ENCODE assay signal across 18 cellular contexts in the genomic region with DNA sequence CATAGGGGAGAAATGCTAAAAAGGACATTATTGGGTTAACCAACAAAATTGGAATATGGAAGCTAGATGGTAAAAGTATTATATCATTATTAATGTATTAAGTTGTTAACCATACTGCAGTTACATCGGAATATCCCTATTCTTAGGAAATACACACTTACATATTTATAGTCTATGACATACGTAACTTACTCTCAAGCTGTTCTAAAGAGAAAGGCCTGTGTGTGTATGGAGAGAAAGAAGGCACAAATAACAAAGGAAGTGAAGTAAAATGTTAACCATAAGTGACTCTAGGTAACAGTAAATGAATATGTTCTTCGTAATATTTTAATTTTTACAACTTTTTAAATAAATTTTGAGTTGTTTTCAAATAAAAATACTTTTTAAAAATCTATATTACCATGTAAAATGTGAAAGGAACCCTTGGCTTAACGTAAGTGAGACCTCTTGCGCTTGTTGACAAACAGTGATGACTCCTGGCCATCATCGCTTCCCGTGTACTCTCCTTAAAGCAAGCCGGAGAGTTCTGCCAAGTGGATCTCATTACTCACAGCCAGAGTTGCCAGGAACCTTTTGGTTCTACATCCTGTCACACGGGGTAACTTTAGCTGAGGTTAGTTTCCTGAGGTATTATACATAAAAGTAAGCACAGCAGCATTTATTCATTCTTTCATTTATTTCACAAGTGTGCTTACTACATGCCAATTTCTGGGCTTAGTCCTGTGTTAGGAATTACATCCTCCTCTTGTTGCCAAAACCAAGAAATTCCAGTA.
DNase-seq lines count a peak whose midpoint lies in the region; ATAC-seq and TF ChIP-seq lines count a peak whose summit lies in the region.
"Had no signal": no experiment of that assay in that cellular context is flagged by ENCODE, and none has a peak within 500 bp of the region (broad histone marks: within the 10 kb centered on the region; RNA-seq: fewer than 3 reads in every experiment).

No MANE protein-coding gene starts in this region.

- H3K36me3 ChIP-seq in BJ (ENCODE audit: control insufficient read depth, insufficient read depth, low read length): no peaks in the 10 kb centered on the region
- H3K36me3 ChIP-seq in RWPE2 (ENCODE audit: low read depth): no peaks in the 10 kb centered on the region
- H3K36me3 ChIP-seq in prostate gland: no peaks in the 10 kb centered on the region

- peaks cover 6% of the 10 kb centered on the region for H3K27me3 Mint-ChIP-seq in activated CD8-positive, alpha-beta T cell treated with anti-CD3 and anti-CD28 coated beads, Interleukin-2, amount 10 ng/mL, durations not matched to agents 7 days and 5 days (ENCODE audit: low read depth)
- H3K27me3 Mint-ChIP-seq: B cell had no signal

- H3K9me3 Mint-ChIP-seq in activated CD8-positive, alpha-beta T cell treated with anti-CD3 and anti-CD28 coated beads, Interleukin-2, amount 10 ng/mL, durations not matched to agents 7 days and 5 days (ENCODE audit: insufficient read depth): no peaks in the 10 kb centered on the region
- H3K9me3 Mint-ChIP-seq: activated T-helper 2 cell treated with anti-CD3 and anti-CD28 coated beads, Interferon-gamma antibody, Interleukin-2, Interleukin-4, amounts not matched to agents 10 μg/mL and 5 μg/mL and 100 μg/mL, durations not matched to agents 14 hours and 24 hours and 36 hours; brain; stimulated activated effector memory CD8-positive, alpha-beta T cell treated with anti-CD3 and anti-CD28 coated beads, Interleukin-12 subunit alpha, Interleukin-12 subunit beta, amount 100 ng/mL, for 72 hours; T-helper 2 cell treated with Interferon-gamma antibody and Interleukin-4, amounts not matched to agents 5 μg/mL and 100 μg/mL, for 36 hours had no signal

- DNase-seq in BJ (ENCODE audit: low read depth) (peak; percentile 5), RWPE2 (ENCODE audit: low spot score) (no peak), fibroblast of peridontal ligament (ENCODE audit: extremely low read depth) (peak; percentile 8), prostate gland (ENCODE audit: low spot score) (peak; percentile 26), RPMI8226 (no peak), NCI-H1694 treated with DMSO at 0.1 percent for 48 hours (lab: John Stamatoyannopoulos, UW) (no peak)
- DNase-seq in activated CD8-positive, alpha-beta T cell treated with anti-CD3 and anti-CD28 coated beads, Interleukin-2, amount 10 ng/mL, durations not matched to agents 7 days and 5 days: no peak
- DNase-seq: activated CD4-positive, alpha-beta T cell treated with anti-CD3 and anti-CD28 coated beads, Interleukin-2, amount 50 U/mL, for 4 hours; NCI-H1092; NCI-H526 treated with DMSO at 0.1 percent for 48 hours; stimulated activated CD4-positive, alpha-beta T cell treated with anti-CD3 and anti-CD28 coated beads, Interleukin-2, amount 100 ng/mL, for 48 hours had no signal

- H3K27ac Mint-ChIP-seq in activated CD8-positive, alpha-beta T cell treated with anti-CD3 and anti-CD28 coated beads, Interleukin-2, amount 10 ng/mL, durations not matched to agents 7 days and 5 days: no peak overlapping the region
- H3K27ac Mint-ChIP-seq: activated T-helper 2 cell treated with anti-CD3 and anti-CD28 coated beads, Interferon-gamma antibody, Interleukin-2, Interleukin-4, amounts not matched to agents 10 μg/mL and 5 μg/mL and 100 μg/mL, durations not matched to agents 14 hours and 24 hours and 36 hours; B cell; brain; stimulated activated effector memory CD8-positive, alpha-beta T cell treated with anti-CD3 and anti-CD28 coated beads, Interleukin-12 subunit alpha, Interleukin-12 subunit beta, amount 100 ng/mL, for 72 hours; T-helper 2 cell treated with Interferon-gamma antibody and Interleukin-4, amounts not matched to agents 5 μg/mL and 100 μg/mL, for 36 hours had no signal

- H3K9me3 ChIP-seq in RWPE2 (ENCODE audit: severe bottlenecking) (no peaks in the 10 kb centered on the region), prostate gland (no peaks in the 10 kb centered on the region)

- no peak for TF ChIP-seq POLR2A in prostate gland (IDR thresholded peaks at IDR 0.05)

- H3K4me1 ChIP-seq in RWPE2 (ENCODE audit: insufficient read depth, poor library complexity, severe bottlenecking): no peaks in the 10 kb centered on the region
- H3K4me1 ChIP-seq in prostate gland (replicated peaks): no peaks in the 10 kb centered on the region
- H3K4me1 ChIP-seq: parathyroid adenoma had no signal

- H3K4me3 ChIP-seq in BJ (ENCODE audit: low read depth, low read length) (no peak overlapping the region), RWPE2 (ENCODE audit: severe bottlenecking) (no peak overlapping the region), prostate gland (no peak overlapping the region)

- POLR2A ChIA-PET in BJ (lab: Charles Lee): no interaction called here
- POLR2A ChIA-PET in activated CD8-positive, alpha-beta T cell treated with anti-CD3 and anti-CD28 coated beads, Interleukin-2, amount 10 ng/mL, durations not matched to agents 7 days and 5 days (lab: Charles Lee): no interaction called here

- intact Hi-C loops in prostate gland (cut with DNase I): no loop called here

- TF ChIP-seq CTCF in BJ (IDR thresholded peaks at IDR 0.05; ENCODE audit: insufficient read depth, low read depth, low read length): no peak
- no peak for TF ChIP-seq CTCF in RWPE2 (IDR thresholded peaks at IDR 0.05; ENCODE audit: poor library complexity, severe bottlenecking)
- TF ChIP-seq CTCF in prostate gland (IDR thresholded peaks at IDR 0.05): no peak

- no peak overlapping the region for H3K27ac ChIP-seq in RWPE2 (ENCODE audit: poor library complexity, severe bottlenecking)
- no peak overlapping the region for H3K27ac ChIP-seq in prostate gland
- H3K27ac ChIP-seq: parathyroid adenoma had no signal

- WGBS in prostate gland: 60% methylated on average over 9 of the region's 9 CpGs

- no peak overlapping the region for H3K4me3 Mint-ChIP-seq in activated CD8-positive, alpha-beta T cell treated with anti-CD3 and anti-CD28 coated beads, Interleukin-2, amount 10 ng/mL, durations not matched to agents 7 days and 5 days
- H3K4me3 Mint-ChIP-seq: B cell; brain; stimulated activated effector memory CD8-positive, alpha-beta T cell treated with anti-CD3 and anti-CD28 coated beads, Interleukin-12 subunit alpha, Interleukin-12 subunit beta, amount 100 ng/mL, for 72 hours; T-helper 2 cell treated with Interferon-gamma antibody and Interleukin-4, amounts not matched to agents 5 μg/mL and 100 μg/mL, for 36 hours had no signal

- CTCF ChIA-PET in BJ (lab: Yijun Ruan, JAX): no interaction called here
- CTCF ChIA-PET in activated CD8-positive, alpha-beta T cell treated with anti-CD3 and anti-CD28 coated beads, Interleukin-2, amount 10 ng/mL, durations not matched to agents 7 days and 5 days (lab: Charles Lee): no interaction called here

- H3K36me3 Mint-ChIP-seq in activated CD8-positive, alpha-beta T cell treated with anti-CD3 and anti-CD28 coated beads, Interleukin-2, amount 10 ng/mL, durations not matched to agents 7 days and 5 days (ENCODE audit: low read depth): no peaks in the 10 kb centered on the region
- H3K36me3 Mint-ChIP-seq: brain; stimulated activated effector memory CD8-positive, alpha-beta T cell treated with anti-CD3 and anti-CD28 coated beads, Interleukin-12 subunit alpha, Interleukin-12 subunit beta, amount 100 ng/mL, for 72 hours had no signal

- H3K27me3 ChIP-seq in BJ (ENCODE audit: control insufficient read depth, insufficient read depth, low read length) (no peaks in the 10 kb centered on the region), RWPE2 (ENCODE audit: insufficient read depth, poor library complexity, severe bottlenecking) (no peaks in the 10 kb centered on the region), prostate gland (replicated peaks; ENCODE audit: insufficient read depth) (no peaks in the 10 kb centered on the region)

- ATAC-seq in RWPE2 (ENCODE audit: low read depth) (peak; percentile 90), HG02571 (IDR thresholded peaks at IDR 0.05; ENCODE audit: unreplicated experiment) (no peak)
- ATAC-seq in activated CD8-positive, alpha-beta T cell treated with anti-CD3 and anti-CD28 coated beads, Interleukin-2, amount 10 ng/mL, durations not matched to agents 7 days and 5 days: no peak

- no peaks in the 10 kb centered on the region for H3K4me1 Mint-ChIP-seq in activated CD8-positive, alpha-beta T cell treated with anti-CD3 and anti-CD28 coated beads, Interleukin-2, amount 10 ng/mL, durations not matched to agents 7 days and 5 days (ENCODE audit: low read depth)
- H3K4me1 Mint-ChIP-seq: B cell; stimulated activated effector memory CD8-positive, alpha-beta T cell treated with anti-CD3 and anti-CD28 coated beads, Interleukin-12 subunit alpha, Interleukin-12 subunit beta, amount 100 ng/mL, for 72 hours had no signal

Comparison
In these comparisons a context has a peak if more than half of its experiments do, and no peak if none do; other contexts are left out.
1. DNase-seq: peak in BJ (single experiment), fibroblast of peridontal ligament (single experiment) and prostate gland (single experiment); none in RWPE2 (single experiment), RPMI8226 (single experiment), activated CD8-positive, alpha-beta T cell treated with anti-CD3 and anti-CD28 coated beads, Interleukin-2, amount 10 ng/mL, durations not matched to agents 7 days and 5 days (single experiment) and NCI-H1694 treated with DMSO at 0.1 percent for 48 hours (single experiment).